In the genomic region with DNA sequence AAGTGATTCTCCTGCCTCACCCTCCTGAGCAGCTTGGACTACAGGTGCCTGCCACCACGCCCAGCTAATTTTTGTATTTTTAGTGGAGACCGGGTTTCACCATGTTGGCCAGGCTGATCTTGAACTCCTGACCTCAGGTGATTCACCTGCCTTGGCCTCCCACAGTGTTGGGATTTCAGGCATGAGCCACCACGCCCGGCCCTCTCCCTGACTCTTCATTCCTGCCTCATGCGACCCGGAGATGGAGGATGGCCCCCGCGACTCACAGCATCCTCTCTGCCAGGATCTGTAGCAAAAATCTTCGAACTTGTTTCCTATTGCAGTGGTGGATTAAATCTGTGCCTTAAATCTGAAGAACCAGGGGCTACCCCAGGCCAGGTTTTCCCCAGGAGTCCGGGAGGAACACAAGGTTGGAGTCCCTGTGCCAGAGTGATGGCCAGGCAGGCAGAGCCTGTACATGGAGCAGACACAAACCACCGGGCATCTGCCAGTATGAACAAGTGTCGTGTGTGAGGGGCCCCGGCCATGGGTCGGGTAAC, we compare ENCODE assay signal across 22 cellular contexts. TPM values are rescaled to one million over a fixed set of nuclear protein-coding genes. Genes with fewer than 3 reads are reported as not detected.
DNase-seq lines count a peak whose midpoint lies in the region; ATAC-seq, FAIRE-seq and TF ChIP-seq lines count a peak whose summit lies in the region.
"Had no signal": no experiment of that assay in that cellular context is flagged by ENCODE, and none has a peak within 500 bp of the region (broad histone marks: within the 10 kb centered on the region; RNA-seq: fewer than 3 reads in every experiment).

No MANE protein-coding gene starts in this region.

- TF ChIP-seq RAD21 in HepG2 (CRISPR knock-in tag; IDR thresholded peaks at IDR 0.05) = no peak

- H3K4me1 Mint-ChIP-seq in activated naive CD4-positive, alpha-beta T cell treated with anti-CD3 and anti-CD28 coated beads, Interleukin-2, amount 50 U/mL, for 24 hours = no peaks in the 10 kb centered on the region

- no peak overlapping the region for H2AFZ ChIP-seq in HepG2 (ENCODE audit: low read length)

- H3K27me3 Mint-ChIP-seq in activated naive CD4-positive, alpha-beta T cell treated with anti-CD3 and anti-CD28 coated beads, Interleukin-2, amount 50 U/mL, for 24 hours = peaks cover 32% of the 10 kb centered on the region

- H3K79me2 ChIP-seq in HepG2 (ENCODE audit: insufficient read depth, low read length) = no peaks in the 10 kb centered on the region

- H3K4me1 ChIP-seq in HepG2 (ENCODE audit: insufficient read depth, low read length) (peaks cover 38% of the 10 kb centered on the region), spleen (no peaks in the 10 kb centered on the region)
- H3K4me1 ChIP-seq: A549, Caco-2, HAP-1 had no signal

- ATAC-seq in esophagus mucosa (peak; percentile 39), HepG2 (no peak), HG03432 (IDR thresholded peaks at IDR 0.05; ENCODE audit: unreplicated experiment) (no peak), GM21367 (IDR thresholded peaks at IDR 0.05; ENCODE audit: unreplicated experiment) (no peak)

- H3K9me3 ChIP-seq in HepG2 (ENCODE audit: low read length) = no peaks in the 10 kb centered on the region
- peaks cover 0 to under 1% (median 0%) of the 10 kb centered on the region in 8 donors for H3K9me3 ChIP-seq in spleen
- H3K9me3 ChIP-seq: A549, Caco-2, HAP-1 had no signal

- TF ChIP-seq CTCF in HepG2 (CRISPR knock-in tag; IDR thresholded peaks at IDR 0.05) (no peak), spleen (IDR thresholded peaks at IDR 0.05 in 8 of 11, conservative IDR thresholded peaks at IDR 0.05 in 3 of 11) (no peak)

- H3K9ac ChIP-seq in HepG2 (ENCODE audit: insufficient read depth, low read depth, low read length) = no peak overlapping the region

- no peak for TF ChIP-seq EP300 in HepG2 (IDR thresholded peaks at IDR 0.05; ENCODE audit: low read depth in 2 of 2, low read length in 2 of 2)
- no peak for TF ChIP-seq EP300 in HepG2 (CRISPR knock-in tag; IDR thresholded peaks at IDR 0.05; ENCODE audit: borderline replicate concordance)

- no peak overlapping the region for H3K4me3 ChIP-seq in HepG2 (replicated peaks in 1 of 3; ENCODE audit: insufficient read depth in 1 of 3, low read depth in 2 of 3, low read length in 3 of 3)
- H3K4me3 ChIP-seq in spleen = no peak overlapping the region
- H3K4me3 ChIP-seq: A549, HAP-1 had no signal

- H3K4me3 Mint-ChIP-seq in activated naive CD4-positive, alpha-beta T cell treated with anti-CD3 and anti-CD28 coated beads, Interleukin-2, amount 50 U/mL, for 24 hours = no peak overlapping the region
- H3K4me3 Mint-ChIP-seq: CD4-positive, alpha-beta T cell had no signal

- H3K4me2 ChIP-seq in HepG2 (ENCODE audit: low read depth, low read length) = no peak overlapping the region
- H3K4me2 ChIP-seq: A549 had no signal

- no peaks in the 10 kb centered on the region; the same call in 1 of the 2 replicates for H4K20me1 ChIP-seq in HepG2 (ENCODE audit: insufficient read depth, low read length)

- CTCF ChIA-PET in HepG2 (lab: Yijun Ruan, JAX; ENCODE audit: low intra/inter-chr PET ratio, low total read pairs) = interaction anchor here (0.8 kb wide), 1 partner anchor 77 kb away, joined by 3 read pairs; no protein-coding TSS in a partner anchor

- H3K36me3 Mint-ChIP-seq in activated naive CD4-positive, alpha-beta T cell treated with anti-CD3 and anti-CD28 coated beads, Interleukin-2, amount 50 U/mL, for 24 hours = no peaks in the 10 kb centered on the region

- WGBS in HepG2 (ENCODE audit: low lambda C conversion rate) = 26% methylated on average over 11 of the region's 14 CpGs
- WGBS in spleen, 5 donors = 82 to 88% (median 84%) methylated on average over 14 of the region's 14 CpGs

- in situ Hi-C loops in HepG2 (cut with HindIII; ENCODE audit: extremely low pct_ligation_motif_present, low pct_unique_long_range_greater_than_20kb) = loop anchor here (10.0 kb wide), 1 partner anchor 170 kb away; a partner anchor contains a TSS

- TF ChIP-seq POLR2A in HepG2 (IDR thresholded peaks at IDR 0.05; ENCODE audit: insufficient read depth in 1 of 2, low read depth in 2 of 2, low read length in 2 of 2) (no peak), spleen (IDR thresholded peaks at IDR 0.05) (no peak)

- H3K27ac Mint-ChIP-seq in activated naive CD4-positive, alpha-beta T cell treated with anti-CD3 and anti-CD28 coated beads, Interleukin-2, amount 50 U/mL, for 24 hours = peak overlapping the region; percentile 15
- H3K27ac Mint-ChIP-seq: CD4-positive, alpha-beta T cell had no signal

- no peak for DNase-seq in activated naive CD4-positive, alpha-beta T cell treated with Interleukin-2 at 50 U/mL for 16 hours
- DNase-seq in HepG2 (ENCODE audit: low spot score) (no peak), spleen (peak; percentile 43)
- no peak for DNase-seq in activated CD4-positive, alpha-beta T cell treated with anti-CD3 and anti-CD28 coated beads, Interleukin-2, amount 50 U/mL, for 4 hours
- DNase-seq: AML-193; CD4-positive, alpha-beta T cell; IMR-90 had no signal

- H3K36me3 ChIP-seq in HepG2 (replicated peaks in 1 of 2; ENCODE audit: control insufficient read depth in 1 of 2, insufficient read depth in 2 of 2, low read length in 2 of 2) (no peaks in the 10 kb centered on the region), spleen (no peaks in the 10 kb centered on the region)
- H3K36me3 ChIP-seq: HAP-1 had no signal

- FAIRE-seq in HepG2 (lab: Jason Lieb, UNC) = no peak
- FAIRE-seq: A549, D721Med, G401.6, GM12891, H1 had no signal

- BruUV-seq in HepG2 (replicated peaks; lab: Mats Ljungman, UMichigan) = no TSS peak

- POLR2A ChIA-PET in HepG2 (lab: Yijun Ruan, JAX) = interaction anchor here (0.6 to 2.6 kb wide), 5 partner anchors 14 to 173 kb away, joined by 3 to 11 read pairs (median 4); a partner anchor contains a TSS

- intact Hi-C loops in HepG2 (cut with micrococcal nuclease; ENCODE audit: unreplicated experiment) = loop anchor here (1.0 to 5.0 kb wide), 3 partner anchors 61 to 173 kb away; a partner anchor contains a TSS
- intact Hi-C loops in spleen (cut with DNase I; ENCODE audit: low total_unique reads) = no loop called here

- H3K9me3 Mint-ChIP-seq in activated naive CD4-positive, alpha-beta T cell treated with anti-CD3 and anti-CD28 coated beads, Interleukin-2, amount 50 U/mL, for 24 hours = no peaks in the 10 kb centered on the region
- H3K9me3 Mint-ChIP-seq: CD4-positive, alpha-beta T cell had no signal

- H3K27me3 ChIP-seq in HepG2 (ENCODE audit: control insufficient read depth in 1 of 2, insufficient read depth in 2 of 2, low read length in 2 of 2) = peaks cover 1 to 43% of the 10 kb centered on the region in 2 experiments; a peak in 4 of 5 replicates
- peaks cover 0 to 83% (median 23%) of the 10 kb centered on the region in 7 donors for H3K27me3 ChIP-seq in spleen (replicated peaks in 1 of 7)

- no peak overlapping the region for H3K27ac ChIP-seq in HepG2 (ENCODE audit: extremely low read length, insufficient read depth, low read length)
- no peak overlapping the region for H3K27ac ChIP-seq in spleen
- H3K27ac ChIP-seq: 22Rv1, A549, C4-2B, HL-60 had no signal

TF ChIP-seq in HepG2, 621 proteins besides CTCF, POLR2A, EP300 and RAD21 (continues in another document):
- TF ChIP-seq ZNF598 (CRISPR knock-in tag; IDR thresholded peaks at IDR 0.05; ENCODE audit: borderline replicate concordance) = peak; percentile 39; the same call in 1 of the 2 replicates
- TF ChIP-seq MZF1 (CRISPR knock-in tag; IDR thresholded peaks at IDR 0.05; ENCODE audit: borderline replicate concordance) = no peak
- no peak for TF ChIP-seq MAFF (IDR thresholded peaks at IDR 0.05; ENCODE audit: low read depth, low read length)

RNA-seq across cellular contexts. Expression of a gene that starts 11.5 kb away (rescaled TPM):
- total RNA-seq in esophagus mucosa (0.92 TPM), HepG2 (2016; rRNA removed; fragmentation: Illumina TruSeq; extraction: Trizol) (0.18 and 0.36 TPM in 2 replicates), spleen (10 to 100 TPM in 4 of 7 donors, 1 to 10 TPM in 3; 1.3 to 20.7 (median 12.4) TPM)
- 0.30 TPM in 1 of 2 replicates, not detected in the other for total RNA-seq in HepG2 (2016; cell fraction: cytosol; rRNA removed; fragmentation: Illumina TruSeq; extraction: Trizol; ENCODE audit: low read depth)
- 0.16 and 0.24 TPM in 2 replicates for total RNA-seq in HepG2 (2016; cell fraction: insoluble cytoplasmic fraction; rRNA removed; fragmentation: Illumina TruSeq; extraction: Trizol)
- 0.37 and 0.48 TPM in 2 replicates for total RNA-seq in HepG2 (2016; cell fraction: membrane; rRNA removed; fragmentation: Illumina TruSeq; extraction: Trizol)
- not detected in 2 replicates for total RNA-seq in HepG2 (2016; cell fraction: nucleus; rRNA removed; fragmentation: Illumina TruSeq; extraction: Trizol)
- polyA plus RNA-seq in HepG2 (2011; rRNA removed) (0.18 and 0.57 TPM in 2 replicates), spleen (10 to 100 TPM in 2 of 3 donors, 1 to 10 TPM in 1; 5.1 to 12.3 (median 10.7) TPM)
- polyA plus RNA-seq in HepG2 (2011; cell fraction: cytosol; rRNA removed) = 0.08 and 0.18 TPM in 2 replicates
- polyA plus RNA-seq in HepG2 (2011; cell fraction: nucleus; rRNA removed) = 0.58 and 0.95 TPM in 2 replicates
- 0.87 and 3.8 TPM in 2 replicates for polyA plus RNA-seq in HepG2 (2012)
- polyA plus RNA-seq in HepG2 (2016; cell fraction: cytosol; fragmentation: Illumina TruSeq; extraction: Trizol; ENCODE audit: low read depth) = 0.68 and 0.69 TPM in 2 replicates
- 0.49 and 0.90 TPM in 2 replicates for polyA plus RNA-seq in HepG2 (2016; cell fraction: insoluble cytoplasmic fraction; fragmentation: Illumina TruSeq; extraction: Trizol; ENCODE audit: low read depth)
- 0.89 and 1.3 TPM in 2 replicates for polyA plus RNA-seq in HepG2 (2016; cell fraction: membrane; fragmentation: Illumina TruSeq; extraction: Trizol; ENCODE audit: low read depth)
- polyA plus RNA-seq in HepG2 (2016; cell fraction: nucleus; fragmentation: Illumina TruSeq; extraction: Trizol; ENCODE audit: insufficient read depth, low read depth) = 0.38 and 0.60 TPM in 2 replicates
- 0.12 and 0.68 TPM in 2 replicates for polyA minus RNA-seq in HepG2 (2011; rRNA and poly(A)+ RNA removed; ENCODE audit: low replicate concordance)
- polyA minus RNA-seq in HepG2 (2011; cell fraction: cytosol; rRNA and poly(A)+ RNA removed) = 0.30 TPM in 1 of 2 replicates, not detected in the other
- 0.25 TPM in 1 of 2 replicates, not detected in the other for polyA minus RNA-seq in HepG2 (2011; cell fraction: nucleus; rRNA and poly(A)+ RNA removed)
- total RNA-seq: HT1080, IMR-90 had no signal
